12 cellular contexts compared by ENCODE assay signal in genomic region chr16:48901712-48902374, GRCh38.
DNase-seq lines count a peak whose midpoint lies in the region; ATAC-seq and TF ChIP-seq lines count a peak whose summit lies in the region.
"Had no signal": no experiment of that assay in that cellular context is flagged by ENCODE, and none has a peak within 500 bp of the region (broad histone marks: within the 10 kb centered on the region; RNA-seq: fewer than 3 reads in every experiment).

No MANE protein-coding gene starts in this region.

- TF ChIP-seq CTCF in DND-41 (IDR thresholded peaks at IDR 0.05; ENCODE audit: borderline replicate concordance, extremely low read depth, low read length, poor library complexity, severe bottlenecking) (peak; percentile 15), RWPE1 (conservative IDR thresholded peaks at IDR 0.05; ENCODE audit: low read depth) (no peak)

- no peak overlapping the region for H3K4ac ChIP-seq in neuronal stem cell (ENCODE audit: low read length)

- CTCF ChIA-PET in RWPE1 (lab: Yijun Ruan, JAX), result no interaction called here
- CTCF ChIA-PET in activated naive CD4-positive, alpha-beta T cell treated with anti-CD3 and anti-CD28 coated beads, Interleukin-2, amount 10 ng/mL, durations not matched to agents 7 days and 5 days (lab: Charles Lee), result no interaction called here

- H2BK15ac ChIP-seq in neuronal stem cell (ENCODE audit: low read length), result no peak overlapping the region

- H4K91ac ChIP-seq in neuronal stem cell (ENCODE audit: low read depth, low read length, poor library complexity), result no peak overlapping the region

- peaks cover 15% of the 10 kb centered on the region for H3K27me3 ChIP-seq in DND-41 (ENCODE audit: insufficient read depth, low read length, poor library complexity)
- H3K27me3 ChIP-seq in neuronal stem cell (ENCODE audit: control insufficient read depth in 3 of 3, insufficient read depth in 3 of 3, low read depth in 1 of 3, low read length in 3 of 3), result peaks cover 0 to 10% (median 0%) of the 10 kb centered on the region in 3 experiments

- no peak overlapping the region for H2BK120ac ChIP-seq in neuronal stem cell (ENCODE audit: low read depth, low read length)

- no peak overlapping the region for H3K4me2 ChIP-seq in DND-41 (ENCODE audit: insufficient read depth, low read length)
- H3K4me2 ChIP-seq in neuronal stem cell (ENCODE audit: insufficient read depth, low read length, poor library complexity, severe bottlenecking), result no peak overlapping the region

- H3K36me3 Mint-ChIP-seq in activated naive CD4-positive, alpha-beta T cell treated with anti-CD3 and anti-CD28 coated beads, Interleukin-2, amount 10 ng/mL, durations not matched to agents 7 days and 5 days, result no peaks in the 10 kb centered on the region
- H3K36me3 Mint-ChIP-seq: CD4-positive, alpha-beta memory T cell had no signal

- no peak overlapping the region for H3K4me3 ChIP-seq in DND-41 (ENCODE audit: low read depth in 1 of 2, low read length in 2 of 2)
- H3K4me3 ChIP-seq in neuronal stem cell (ENCODE audit: low read length in 2 of 2), result no peak overlapping the region
- H3K4me3 ChIP-seq: cardiac muscle cell had no signal

- H3K4me3 Mint-ChIP-seq in activated naive CD4-positive, alpha-beta T cell treated with anti-CD3 and anti-CD28 coated beads, Interleukin-2, amount 10 ng/mL, durations not matched to agents 7 days and 5 days, result no peak overlapping the region
- H3K4me3 Mint-ChIP-seq: activated CD4-positive, alpha-beta T cell treated with anti-CD3 and anti-CD28 coated beads for 36 hours; CD4-positive, alpha-beta memory T cell; HFFc6 had no signal

- no peak overlapping the region for H3K18ac ChIP-seq in neuronal stem cell (ENCODE audit: low read length)

- no peak overlapping the region for H2AK5ac ChIP-seq in neuronal stem cell (ENCODE audit: low read depth, low read length)

- no peak overlapping the region for H2BK12ac ChIP-seq in neuronal stem cell (ENCODE audit: low read length)

- no peaks in the 10 kb centered on the region for H3K79me2 ChIP-seq in DND-41 (ENCODE audit: insufficient read depth, low read length)

- no peak overlapping the region for H3K14ac ChIP-seq in neuronal stem cell (ENCODE audit: low read length)

- no peaks in the 10 kb centered on the region for H3K9me3 Mint-ChIP-seq in activated naive CD4-positive, alpha-beta T cell treated with anti-CD3 and anti-CD28 coated beads, Interleukin-2, amount 10 ng/mL, durations not matched to agents 7 days and 5 days

- H3K4me1 ChIP-seq in DND-41 (ENCODE audit: insufficient read depth, low read length) (no peaks in the 10 kb centered on the region), neuronal stem cell (ENCODE audit: control insufficient read depth in 2 of 2, insufficient read depth in 1 of 2, low read depth in 1 of 2, low read length in 2 of 2) (peaks cover 0 to 10% of the 10 kb centered on the region in 2 donors)

- H3K23ac ChIP-seq in neuronal stem cell (ENCODE audit: low read depth, low read length, poor library complexity), result no peak overlapping the region

- H4K8ac ChIP-seq in neuronal stem cell (ENCODE audit: low read depth, low read length), result no peak overlapping the region

- H3K4me1 Mint-ChIP-seq in activated naive CD4-positive, alpha-beta T cell treated with anti-CD3 and anti-CD28 coated beads, Interleukin-2, amount 10 ng/mL, durations not matched to agents 7 days and 5 days, result no peaks in the 10 kb centered on the region
- H3K4me1 Mint-ChIP-seq: activated CD4-positive, alpha-beta T cell treated with anti-CD3 and anti-CD28 coated beads for 36 hours; CD4-positive, alpha-beta memory T cell had no signal

- H2BK5ac ChIP-seq in neuronal stem cell (ENCODE audit: low read length), result no peak overlapping the region

- H2AFZ ChIP-seq in DND-41 (ENCODE audit: low read depth, low read length), result no peak overlapping the region
- no peak overlapping the region for H2AFZ ChIP-seq in neuronal stem cell (ENCODE audit: low read length)

- no peak for ATAC-seq in DND-41 (ENCODE audit: insufficient read depth, low read depth)
- no peak for ATAC-seq in GM19467 (IDR thresholded peaks at IDR 0.05; ENCODE audit: unreplicated experiment)
- ATAC-seq: activated CD4-positive, alpha-beta T cell treated with anti-CD3 and anti-CD28 coated beads for 36 hours had no signal

- H3K27ac ChIP-seq in DND-41 (ENCODE audit: low read length) (no peak overlapping the region), RWPE1 (no peak overlapping the region), neuronal stem cell (replicated peaks; ENCODE audit: low read length) (no peak overlapping the region)
- H3K27ac ChIP-seq: cardiac muscle cell had no signal

- no peaks in the 10 kb centered on the region for H4K20me1 ChIP-seq in DND-41 (ENCODE audit: insufficient read depth, low read length)

- no peak overlapping the region for H3K27ac Mint-ChIP-seq in activated naive CD4-positive, alpha-beta T cell treated with anti-CD3 and anti-CD28 coated beads, Interleukin-2, amount 10 ng/mL, durations not matched to agents 7 days and 5 days
- H3K27ac Mint-ChIP-seq: activated CD4-positive, alpha-beta T cell treated with anti-CD3 and anti-CD28 coated beads for 36 hours; CD4-positive, alpha-beta memory T cell; HFFc6 had no signal

- H3K36me3 ChIP-seq in DND-41 (ENCODE audit: insufficient read depth, low read length) (no peaks in the 10 kb centered on the region), neuronal stem cell (replicated peaks in 1 of 2; ENCODE audit: control insufficient read depth in 2 of 2, insufficient read depth in 2 of 2, low read length in 2 of 2) (no peaks in the 10 kb centered on the region)
- H3K36me3 ChIP-seq: cardiac muscle cell had no signal

- no peaks in the 10 kb centered on the region for H3K27me3 Mint-ChIP-seq in activated naive CD4-positive, alpha-beta T cell treated with anti-CD3 and anti-CD28 coated beads, Interleukin-2, amount 10 ng/mL, durations not matched to agents 7 days and 5 days
- H3K27me3 Mint-ChIP-seq: CD4-positive, alpha-beta memory T cell had no signal

- H3K9me3 ChIP-seq in DND-41 (ENCODE audit: insufficient read depth, low read length, severe bottlenecking), result no peaks in the 10 kb centered on the region
- H3K9me3 ChIP-seq in neuronal stem cell (replicated peaks in 1 of 2; ENCODE audit: control insufficient read depth in 2 of 2, insufficient read depth in 1 of 2, low read depth in 1 of 2, low read length in 2 of 2), result no peaks in the 10 kb centered on the region

- WGBS in neuronal stem cell (ENCODE audit: extremely low coverage in 2 of 2, insufficient read length in 2 of 2, insufficient replicate concordance in 1 of 2), 2 donors, result no CpG with 5 or more reads among the region's 9 CpGs

- DNase-seq in DND-41, result no peak
- peak; percentile 23 for DNase-seq in HT-29 (ENCODE audit: low spot score)
- DNase-seq in RWPE1 (ENCODE audit: low spot score), result peak; percentile 62
- DNase-seq in iPS-NIHi7 (ENCODE audit: extremely low spot score), result peak; percentile 44
- DNase-seq in activated naive CD4-positive, alpha-beta T cell treated with Interleukin-2 at 50 U/mL for 16 hours, result no peak
- no peak for DNase-seq in activated naive CD4-positive, alpha-beta T cell treated with anti-CD3 and anti-CD28 coated beads, Interleukin-2, amount 10 ng/mL, durations not matched to agents 7 days and 5 days
- DNase-seq in neuronal stem cell (ENCODE audit: low spot score), result no peak
- DNase-seq: activated CD4-positive, alpha-beta T cell treated with anti-CD3 and anti-CD28 coated beads for 36 hours; CD4-positive, alpha-beta memory T cell; HFFc6 had no signal

- POLR2A ChIA-PET in RWPE1 (lab: Yijun Ruan, JAX; ENCODE audit: low non-redundant PET), result no interaction called here

- no peak overlapping the region for H3K9ac ChIP-seq in DND-41 (ENCODE audit: low read depth, low read length)
- H3K9ac ChIP-seq in neuronal stem cell (ENCODE audit: low read depth, low read length, poor library complexity), result no peak overlapping the region

- H3K79me1 ChIP-seq in neuronal stem cell (ENCODE audit: low read depth, low read length), result no peaks in the 10 kb centered on the region

Comparison
In these comparisons a context has a peak if more than half of its experiments do, and no peak if none do; other contexts are left out.
1. DNase-seq: peak in HT-29 (single experiment), RWPE1 (single experiment) and iPS-NIHi7 (single experiment); none in DND-41 (single experiment), activated naive CD4-positive, alpha-beta T cell treated with Interleukin-2 at 50 U/mL for 16 hours (single experiment), activated naive CD4-positive, alpha-beta T cell treated with anti-CD3 and anti-CD28 coated beads, Interleukin-2, amount 10 ng/mL, durations not matched to agents 7 days and 5 days (single experiment) and neuronal stem cell (single experiment).